23 cellular contexts compared by ENCODE assay signal in the genomic region with DNA sequence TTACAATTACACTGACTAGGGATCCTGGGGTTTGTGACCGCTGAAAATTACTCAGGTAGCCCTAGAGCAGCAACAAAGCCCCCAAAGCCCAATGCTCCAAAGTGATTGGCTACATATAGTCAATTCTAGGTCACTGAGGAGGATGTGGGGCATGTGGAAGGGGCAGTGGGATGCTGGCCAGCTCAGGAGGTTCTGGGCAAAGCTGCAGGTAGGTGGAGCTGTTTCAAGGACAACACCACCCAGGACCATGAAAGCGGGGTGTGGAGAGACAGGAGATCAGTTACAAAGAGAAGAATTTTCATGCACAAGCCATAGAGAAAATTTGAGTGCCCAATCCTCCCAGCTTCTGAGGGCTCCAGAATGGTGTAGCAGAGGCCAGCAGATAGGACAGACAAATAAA.
DNase-seq lines count a peak whose midpoint lies in the region; ATAC-seq and TF ChIP-seq lines count a peak whose summit lies in the region.
"Had no signal": no experiment of that assay in that cellular context is flagged by ENCODE, and none has a peak within 500 bp of the region (broad histone marks: within the 10 kb centered on the region; RNA-seq: fewer than 3 reads in every experiment).

No MANE protein-coding gene starts in this region.

- H3K9me3 Mint-ChIP-seq in GM23338: no peaks in the 10 kb centered on the region
- H3K9me3 Mint-ChIP-seq in progenitor cell of endocrine pancreas (ENCODE audit: low read depth): no peaks in the 10 kb centered on the region
- H3K9me3 Mint-ChIP-seq: activated B cell treated with CpG ODN at 0.5 μM for 24 hours; activated CD4-positive, alpha-beta memory T cell treated with anti-CD3 and anti-CD28 coated beads for 36 hours; activated naive CD8-positive, alpha-beta T cell treated with anti-CD3 and anti-CD28 coated beads, Interleukin-2, amount 10 ng/mL, durations not matched to agents 7 days and 5 days; memory B cell; stimulated activated naive CD8-positive, alpha-beta T cell treated with anti-CD3 and anti-CD28 coated beads, Interleukin-15, amount 100 ng/mL, for 72 hours had no signal

- peak overlapping the region; percentile 76 for H2AFZ ChIP-seq in GM23338
- H2AFZ ChIP-seq: GM23248 had no signal

- H3K4me2 ChIP-seq in GM23338: no peak overlapping the region

- H3K27me3 ChIP-seq in GM23338 (ENCODE audit: insufficient read depth): no peaks in the 10 kb centered on the region
- H3K27me3 ChIP-seq: right atrium auricular region, tibial nerve had no signal

- no peaks in the 10 kb centered on the region for H3K4me1 ChIP-seq in GM23338 (ENCODE audit: insufficient read depth)
- H3K4me1 ChIP-seq: right atrium auricular region, tibial nerve had no signal

- H3K79me2 ChIP-seq in GM23338 (replicated peaks; ENCODE audit: insufficient read depth): no peaks in the 10 kb centered on the region

- intact Hi-C loops in posterior vena cava (cut with DNase I): no loop called here

- H3K9me2 ChIP-seq in GM23338 (ENCODE audit: insufficient read depth): peaks cover 7% of the 10 kb centered on the region; the same call in 1 of the 2 replicates

- no peaks in the 10 kb centered on the region for H3K36me3 ChIP-seq in GM23338 (ENCODE audit: insufficient read depth)
- H3K36me3 ChIP-seq: right atrium auricular region, tibial nerve had no signal

- peaks cover 3% of the 10 kb centered on the region for H3K4me1 Mint-ChIP-seq in GM23338
- H3K4me1 Mint-ChIP-seq in progenitor cell of endocrine pancreas (ENCODE audit: low read depth): peaks cover 50% of the 10 kb centered on the region
- H3K4me1 Mint-ChIP-seq: activated B cell treated with CpG ODN at 0.5 μM for 24 hours; activated naive CD8-positive, alpha-beta T cell treated with anti-CD3 and anti-CD28 coated beads, Interleukin-2, amount 10 ng/mL, durations not matched to agents 7 days and 5 days; memory B cell; stimulated activated naive CD8-positive, alpha-beta T cell treated with anti-CD3 and anti-CD28 coated beads, Interleukin-15, amount 100 ng/mL, for 72 hours had no signal

- H3K27me3 Mint-ChIP-seq in GM23338 (ENCODE audit: insufficient read depth, low read depth, poor library complexity) (peaks cover 6% of the 10 kb centered on the region), progenitor cell of endocrine pancreas (no peaks in the 10 kb centered on the region)
- H3K27me3 Mint-ChIP-seq: activated CD4-positive, alpha-beta memory T cell treated with anti-CD3 and anti-CD28 coated beads for 36 hours had no signal

- no peak overlapping the region for H3K27ac Mint-ChIP-seq in GM23338
- H3K27ac Mint-ChIP-seq in progenitor cell of endocrine pancreas: no peak overlapping the region
- H3K27ac Mint-ChIP-seq: activated B cell treated with CpG ODN at 0.5 μM for 24 hours; activated CD4-positive, alpha-beta memory T cell treated with anti-CD3 and anti-CD28 coated beads for 36 hours; activated naive CD8-positive, alpha-beta T cell treated with anti-CD3 and anti-CD28 coated beads, Interleukin-2, amount 10 ng/mL, durations not matched to agents 7 days and 5 days; brain; memory B cell; stimulated activated naive CD8-positive, alpha-beta T cell treated with anti-CD3 and anti-CD28 coated beads, Interleukin-15, amount 100 ng/mL, for 72 hours had no signal

- ATAC-seq in GM23338: peak; percentile 75
- no peak for ATAC-seq in GM18873 (IDR thresholded peaks at IDR 0.05; ENCODE audit: low FRiP score, unreplicated experiment)
- ATAC-seq: left cardiac atrium; SK-N-SH treated with all-trans-retinoic acid at 6 μM for 48 hours; stimulated activated naive CD8-positive, alpha-beta T cell treated with anti-CD3 and anti-CD28 coated beads, Interleukin-15, amount 100 ng/mL, for 72 hours had no signal

- TF ChIP-seq CTCF in GM23338 (conservative IDR thresholded peaks at IDR 0.05; ENCODE audit: low read depth in 2 of 2) (peak; percentile 34 to 60; a peak in 3 of 4 replicates), choroid plexus epithelial cell (conservative IDR thresholded peaks at IDR 0.05; ENCODE audit: low read depth, low read length) (peak; percentile 10), progenitor cell of endocrine pancreas (IDR thresholded peaks at IDR 0.05; ENCODE audit: unreplicated experiment) (peak; percentile 32)

- no peaks in the 10 kb centered on the region for H3F3A ChIP-seq in GM23338 (replicated peaks; ENCODE audit: low read depth)

- no peak overlapping the region for H3K4me3 Mint-ChIP-seq in GM23338
- no peak overlapping the region for H3K4me3 Mint-ChIP-seq in progenitor cell of endocrine pancreas (ENCODE audit: low read depth)
- H3K4me3 Mint-ChIP-seq: activated B cell treated with CpG ODN at 0.5 μM for 24 hours; activated CD4-positive, alpha-beta memory T cell treated with anti-CD3 and anti-CD28 coated beads for 36 hours; activated naive CD8-positive, alpha-beta T cell treated with anti-CD3 and anti-CD28 coated beads, Interleukin-2, amount 10 ng/mL, durations not matched to agents 7 days and 5 days; brain; memory B cell; stimulated activated naive CD8-positive, alpha-beta T cell treated with anti-CD3 and anti-CD28 coated beads, Interleukin-15, amount 100 ng/mL, for 72 hours had no signal

- H4K20me1 ChIP-seq in GM23338 (replicated peaks; ENCODE audit: insufficient read depth): no peaks in the 10 kb centered on the region

- no peak overlapping the region for H3K27ac ChIP-seq in GM23338 (ENCODE audit: low read depth)
- H3K27ac ChIP-seq: GM23248, right atrium auricular region, tibial nerve had no signal

- H3K4me3 ChIP-seq in GM23338 (no peak overlapping the region), choroid plexus epithelial cell (ENCODE audit: low read depth, low read length) (no peak overlapping the region)
- H3K4me3 ChIP-seq: GM23248, right atrium auricular region, tibial nerve had no signal

- DNase-seq in GM23338 (ENCODE audit: low spot score) (peak; percentile 23), NCI-H69 (lab: John Stamatoyannopoulos, UW) (peak; percentile 54), choroid plexus epithelial cell (ENCODE audit: low read depth) (no peak), progenitor cell of endocrine pancreas (ENCODE audit: low spot score, unreplicated experiment) (no peak), NCI-H524 treated with DMSO at 0.1 percent for 48 hours (lab: John Stamatoyannopoulos, UW) (no peak), posterior vena cava (ENCODE audit: low spot score) (no peak)
- DNase-seq: activated B cell treated with CpG ODN at 0.5 μM for 24 hours; activated CD4-positive, alpha-beta memory T cell treated with anti-CD3 and anti-CD28 coated beads for 36 hours; activated naive CD8-positive, alpha-beta T cell treated with anti-CD3 and anti-CD28 coated beads, Interleukin-2, amount 10 ng/mL, durations not matched to agents 7 days and 5 days; AML-193; GM23248; left cardiac atrium; NCI-H2029 treated with DMSO at 0.1 percent for 48 hours; nucleus accumbens; stimulated activated CD4-positive, alpha-beta T cell treated with anti-CD3 and anti-CD28 coated beads, Interleukin-12 subunit alpha, Interleukin-12 subunit beta, amount 100 ng/mL, for 4 hours; stimulated activated CD4-positive, alpha-beta T cell treated with anti-CD3 and anti-CD28 coated beads, Interleukin-4, amount 100 ng/mL, for 4 hours; stimulated activated naive CD8-positive, alpha-beta T cell treated with anti-CD3 and anti-CD28 coated beads, Interleukin-15, amount 100 ng/mL, for 72 hours had no signal

- no peaks in the 10 kb centered on the region; the same call in 2 of the 3 replicates for H3K36me3 Mint-ChIP-seq in GM23338 (ENCODE audit: low read depth)
- no peaks in the 10 kb centered on the region for H3K36me3 Mint-ChIP-seq in progenitor cell of endocrine pancreas (ENCODE audit: insufficient read depth)
- H3K36me3 Mint-ChIP-seq: activated CD4-positive, alpha-beta memory T cell treated with anti-CD3 and anti-CD28 coated beads for 36 hours; activated naive CD8-positive, alpha-beta T cell treated with anti-CD3 and anti-CD28 coated beads, Interleukin-2, amount 10 ng/mL, durations not matched to agents 7 days and 5 days; brain; memory B cell had no signal

TF ChIP-seq in GM23338, 12 proteins besides CTCF, POLR2A, EP300 and RAD21 (continues in another document):
- no peak for TF ChIP-seq ZNF331 (CRISPR knock-in tag; IDR thresholded peaks at IDR 0.05; ENCODE audit: low read depth)

Comparison
In these comparisons a context has a peak if more than half of its experiments do, and no peak if none do; other contexts are left out.
1. DNase-seq: peak in GM23338 (single experiment) and NCI-H69 (single experiment); none in choroid plexus epithelial cell (single experiment), progenitor cell of endocrine pancreas (single experiment), NCI-H524 treated with DMSO at 0.1 percent for 48 hours (single experiment) and posterior vena cava (single experiment).
2. Peak in every context shown above with its lines, with median percentiles within 50 percentile points of each other: CTCF ChIP-seq.